8 cellular contexts compared by ENCODE assay signal in the genomic region with DNA sequence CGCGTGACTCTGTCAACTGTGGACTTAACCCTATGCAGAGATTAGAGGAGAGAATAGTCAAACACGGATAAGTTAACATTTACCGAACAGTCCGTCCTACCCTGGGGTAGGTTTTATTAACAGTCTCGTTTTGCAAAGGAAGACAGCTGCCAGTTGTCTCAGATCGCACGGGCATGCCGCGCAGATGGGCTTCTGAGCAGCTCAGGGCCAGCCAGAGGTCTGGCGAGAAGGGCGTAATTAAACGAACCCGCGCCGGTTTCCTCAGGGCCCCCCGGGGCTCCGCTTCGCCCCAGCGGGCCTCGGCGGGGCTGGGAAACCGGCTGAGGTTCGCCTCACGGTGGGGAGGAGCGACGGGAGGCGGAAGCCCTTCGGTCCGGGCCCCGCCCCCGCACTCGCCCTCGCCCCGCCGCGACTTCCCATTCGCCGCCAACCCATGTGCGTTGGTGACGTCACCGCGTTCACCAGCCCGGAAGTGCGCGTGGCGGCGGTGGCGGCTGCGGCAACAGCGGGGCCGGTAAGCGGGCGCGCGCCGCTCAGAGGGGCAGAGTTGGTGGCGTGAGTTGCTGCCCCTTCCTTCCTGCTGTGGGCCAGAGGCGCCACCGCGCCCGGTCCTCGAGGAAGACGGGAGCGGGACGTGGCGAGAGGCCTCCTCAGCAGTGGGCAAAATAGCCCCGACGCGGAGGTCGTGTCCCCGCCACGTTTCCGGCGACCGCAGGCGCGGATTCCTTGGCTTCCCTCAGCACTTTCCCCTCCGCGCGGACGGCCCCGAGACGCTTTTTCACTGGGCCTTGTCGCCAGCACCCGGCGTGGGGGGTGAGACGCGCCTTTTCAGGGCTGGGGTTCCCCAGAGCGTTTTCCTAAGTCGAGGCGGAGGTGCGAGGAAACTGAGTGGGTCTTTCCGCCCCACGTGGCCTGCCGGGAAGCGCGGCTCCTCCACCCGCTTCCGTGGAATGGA. TPM values are rescaled to one million over a fixed set of nuclear protein-coding genes. Genes with fewer than 3 reads are reported as not detected.
DNase-seq lines count a peak whose midpoint lies in the region; ATAC-seq and TF ChIP-seq lines count a peak whose summit lies in the region.

A gene (plus strand): TSS at position 464 of the 955 bp plus-strand sequence. CDS start 2,101 bp downstream, outside the sequence.

- no peaks in the 10 kb centered on the region for H4K20me1 ChIP-seq in hepatocyte (ENCODE audit: insufficient read depth, poor library complexity, severe bottlenecking)

- no peaks in the 10 kb centered on the region for H3K27me3 ChIP-seq in hepatocyte
- no peaks in the 10 kb centered on the region for H3K27me3 ChIP-seq in aorta (ENCODE audit: control insufficient read depth in 1 of 2, insufficient read depth in 2 of 2, low read length in 1 of 2)

- WGBS in hepatocyte (ENCODE audit: low lambda C conversion rate, missing lambda C conversion rate): 2% methylated on average over 78 of the region's 100 CpGs
- 1% methylated on average over 87 to 100 of the region's 100 CpGs for WGBS in aorta, 2 donors

- peaks cover 29% of the 10 kb centered on the region for H3K79me2 ChIP-seq in hepatocyte

- ATAC-seq in GM18517 (IDR thresholded peaks at IDR 0.05; ENCODE audit: unreplicated experiment): peak; percentile 88
- ATAC-seq in HG03025 (IDR thresholded peaks at IDR 0.05; ENCODE audit: low FRiP score, unreplicated experiment): peak; percentile 93
- ATAC-seq in aorta (ENCODE audit: low FRiP score): peak; percentile 99

- H2AFZ ChIP-seq in hepatocyte: peak within 1 kb of the TSS; percentile 86

- no peaks in the 10 kb centered on the region for H3K9me2 ChIP-seq in hepatocyte (replicated peaks; ENCODE audit: insufficient read depth)

- DNase-seq in NCI-H2029 treated with DMSO at 0.1 percent for 48 hours (lab: John Stamatoyannopoulos, UW): peak; percentile 76
- DNase-seq in T1000 (lab: John Stamatoyannopoulos, UW): peak; percentile 84
- DNase-seq in astrocyte of the hippocampus (ENCODE audit: low read depth, low spot score): peak; percentile 98
- peak; percentile 99 for DNase-seq in hepatocyte (ENCODE audit: low spot score)
- peak; percentile 78 for DNase-seq in renal cortical epithelial cell (ENCODE audit: low read depth)
- peak; percentile 98 to 99 for DNase-seq in aorta

- peaks cover 13% of the 10 kb centered on the region for H3K4me1 ChIP-seq in hepatocyte (ENCODE audit: insufficient read depth)
- H3K4me1 ChIP-seq in aorta (ENCODE audit: control insufficient read depth in 1 of 2, insufficient read depth in 2 of 2, low read length in 2 of 2): peaks cover 0 to 2% of the 10 kb centered on the region in 2 donors

- H3K36me3 ChIP-seq in hepatocyte (replicated peaks; ENCODE audit: insufficient read depth, low read depth) (no peaks in the 10 kb centered on the region), aorta (ENCODE audit: control insufficient read depth in 1 of 2, insufficient read depth in 2 of 2, low read length in 1 of 2) (peaks cover 0 to 2% of the 10 kb centered on the region in 2 donors)

- H3K4me3 ChIP-seq in hepatocyte (peak within 1 kb of the TSS; percentile 77), aorta (ENCODE audit: low read length in 2 of 2) (peak within 1 kb of the TSS; percentile 74 to 95)

- H3K4me2 ChIP-seq in hepatocyte: peak within 1 kb of the TSS; percentile 98

- H3K9me3 ChIP-seq in hepatocyte (ENCODE audit: low read depth): no peaks in the 10 kb centered on the region
- H3K9me3 ChIP-seq in aorta (ENCODE audit: control insufficient read depth, low read length): no peaks in the 10 kb centered on the region

- peak within 1 kb of the TSS; percentile 97 for H3K27ac ChIP-seq in hepatocyte
- peak within 1 kb of the TSS; percentile 45 to 92 for H3K27ac ChIP-seq in aorta (ENCODE audit: low read depth in 1 of 2, low read length in 2 of 2)

- TF ChIP-seq CTCF in hepatocyte (IDR thresholded peaks at IDR 0.05; ENCODE audit: poor library complexity): no peak

- intact Hi-C loops in aorta (cut with DNase I): loop anchor here in 1 of 2 donors (5.0 kb wide), 1 partner anchor 51 kb away; a partner anchor contains a TSS

RNA-seq across cellular contexts. Expression of the gene that starts here (rescaled TPM):
- total RNA-seq in hepatocyte (25.3 and 26.0 TPM in 2 replicates), renal cortical epithelial cell (19.4 and 37.3 TPM in 2 replicates), aorta (10 to 100 TPM; 25.8 to 30.0 TPM)
- polyA plus RNA-seq in hepatocyte (22.2 and 27.5 TPM in 2 replicates), aorta (10 to 100 TPM in 1 of 2 donors, 1 to 10 TPM in 1; 8.6 to 17.7 TPM)

Comparison
In these comparisons a context has a peak if more than half of its experiments do, and no peak if none do; other contexts are left out.
1. Peak in every context shown above with its lines: DNase-seq, ATAC-seq, H3K4me3 ChIP-seq and H3K27ac ChIP-seq.